Comparison of ENCODE assay signal across 1 cellular context in genomic region chr1:31437433-31438037, GRCh38.
TF ChIP-seq lines count a peak whose summit lies in the region.

No MANE protein-coding gene starts in this region.

TF ChIP-seq in HepG2, 621 proteins besides CTCF, POLR2A, EP300 and RAD21 (continued from another document):
- TF ChIP-seq SNAPC4 (CRISPR knock-in tag; IDR thresholded peaks at IDR 0.05), result no peak
- TF ChIP-seq ZFP36L1 (CRISPR knock-in tag; IDR thresholded peaks at IDR 0.05), result no peak
- TF ChIP-seq ZNF609 (CRISPR knock-in tag; IDR thresholded peaks at IDR 0.05; ENCODE audit: borderline replicate concordance), result 0 out of 2 replicates have a peak, but pooled peaks have one; percentile 27
- TF ChIP-seq ZBTB20 (CRISPR knock-in tag; IDR thresholded peaks at IDR 0.05; ENCODE audit: borderline replicate concordance, low read depth), result no peak
